ENCODE assay signal across 1 cellular context in the genomic region with DNA sequence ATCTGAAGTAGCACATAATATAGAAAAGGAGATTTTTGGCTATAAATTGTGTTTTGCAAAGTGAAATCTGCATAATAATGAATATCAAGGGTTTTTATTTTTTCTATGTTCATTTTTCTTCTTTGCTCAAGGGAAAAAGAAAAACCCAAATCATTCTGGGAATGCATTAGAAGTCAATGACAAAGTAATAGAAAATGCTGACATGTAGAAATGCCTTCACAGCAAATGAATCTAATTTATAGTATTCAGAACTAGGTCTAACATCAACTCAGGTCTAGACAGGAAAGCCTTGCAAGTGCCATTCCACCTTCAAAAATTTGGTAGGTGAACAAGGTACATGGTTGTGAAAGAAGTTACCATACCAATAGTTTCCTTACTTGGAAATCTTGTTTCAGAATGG.
TF ChIP-seq lines count a peak whose summit lies in the region.

No MANE protein-coding gene starts in this region.

TF ChIP-seq in HepG2, 621 proteins besides CTCF, POLR2A, EP300 and RAD21 (continued from another document):
- TF ChIP-seq, protein P1, sequence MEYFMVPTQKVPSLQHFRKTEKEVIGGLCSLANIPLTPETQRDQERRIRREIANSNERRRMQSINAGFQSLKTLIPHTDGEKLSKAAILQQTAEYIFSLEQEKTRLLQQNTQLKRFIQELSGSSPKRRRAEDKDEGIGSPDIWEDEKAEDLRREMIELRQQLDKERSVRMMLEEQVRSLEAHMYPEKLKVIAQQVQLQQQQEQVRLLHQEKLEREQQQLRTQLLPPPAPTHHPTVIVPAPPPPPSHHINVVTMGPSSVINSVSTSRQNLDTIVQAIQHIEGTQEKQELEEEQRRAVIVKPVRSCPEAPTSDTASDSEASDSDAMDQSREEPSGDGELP (IDR thresholded peaks at IDR 0.05; ENCODE audit: borderline replicate concordance, low read depth) = no peak
- TF ChIP-seq SIX1 (CRISPR knock-in tag; IDR thresholded peaks at IDR 0.05; ENCODE audit: borderline replicate concordance) (no peak), MAFK (conservative IDR thresholded peaks at IDR 0.05 in 1 of 2, IDR thresholded peaks at IDR 0.05 in 1 of 2; ENCODE audit: low read length in 2 of 2) (peak; percentile 62 to 81), RARG (CRISPR knock-in tag; IDR thresholded peaks at IDR 0.05; ENCODE audit: low read depth) (no peak), CREM (IDR thresholded peaks at IDR 0.05) (no peak), CREM (CRISPR knock-in tag; IDR thresholded peaks at IDR 0.05) (no peak), MAFF (IDR thresholded peaks at IDR 0.05; ENCODE audit: low read depth, low read length) (peak; percentile 68), KMT2A (CRISPR knock-in tag; IDR thresholded peaks at IDR 0.05) (no peak), ZNF616 (CRISPR knock-in tag; IDR thresholded peaks at IDR 0.05; ENCODE audit: low read depth) (no peak)
- TF ChIP-seq, protein P2, sequence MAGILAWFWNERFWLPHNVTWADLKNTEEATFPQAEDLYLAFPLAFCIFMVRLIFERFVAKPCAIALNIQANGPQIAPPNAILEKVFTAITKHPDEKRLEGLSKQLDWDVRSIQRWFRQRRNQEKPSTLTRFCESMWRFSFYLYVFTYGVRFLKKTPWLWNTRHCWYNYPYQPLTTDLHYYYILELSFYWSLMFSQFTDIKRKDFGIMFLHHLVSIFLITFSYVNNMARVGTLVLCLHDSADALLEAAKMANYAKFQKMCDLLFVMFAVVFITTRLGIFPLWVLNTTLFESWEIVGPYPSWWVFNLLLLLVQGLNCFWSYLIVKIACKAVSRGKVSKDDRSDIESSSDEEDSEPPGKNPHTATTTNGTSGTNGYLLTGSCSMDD (CRISPR knock-in tag; IDR thresholded peaks at IDR 0.05) = no peak
